1 cellular context compared by ENCODE assay signal in the genomic region with DNA sequence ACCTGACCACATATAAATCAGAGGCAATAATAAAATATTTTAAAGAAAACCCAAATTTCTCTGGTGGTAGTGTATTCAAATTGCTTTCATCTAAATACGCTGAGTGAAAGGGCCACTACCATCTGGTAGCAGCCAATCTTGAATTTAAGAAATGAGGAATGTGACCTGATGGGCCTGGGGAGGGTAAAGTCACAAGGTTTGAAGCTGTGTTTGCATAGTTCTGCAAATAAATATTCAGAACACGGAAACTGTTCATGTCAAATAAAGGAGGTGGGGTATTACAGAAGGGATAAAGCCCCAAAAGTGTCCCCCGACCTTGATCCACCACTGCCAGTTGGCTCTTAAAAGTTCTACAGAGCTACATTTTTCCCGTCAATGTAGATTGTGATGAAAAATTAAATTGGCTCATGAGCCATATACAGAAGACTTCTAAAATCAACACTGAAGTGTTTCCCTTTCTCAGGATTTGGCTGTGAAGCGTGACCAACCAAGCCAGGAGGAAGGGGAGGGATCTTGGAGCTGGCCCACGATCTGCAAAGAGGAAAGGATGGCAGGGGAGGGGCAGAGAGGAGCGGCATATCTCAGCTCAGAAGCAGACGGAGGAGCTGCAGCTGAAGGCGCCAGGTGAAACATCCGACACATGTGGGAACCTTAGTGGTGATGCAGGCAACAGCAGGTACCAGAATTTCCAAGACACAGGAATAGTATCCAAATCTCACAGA.
TF ChIP-seq lines count a peak whose summit lies in the region.

No MANE protein-coding gene starts in this region.

TF ChIP-seq in liver, 16 proteins besides CTCF, POLR2A, EP300 and RAD21 (continued from another document):
- TF ChIP-seq, protein P1, sequence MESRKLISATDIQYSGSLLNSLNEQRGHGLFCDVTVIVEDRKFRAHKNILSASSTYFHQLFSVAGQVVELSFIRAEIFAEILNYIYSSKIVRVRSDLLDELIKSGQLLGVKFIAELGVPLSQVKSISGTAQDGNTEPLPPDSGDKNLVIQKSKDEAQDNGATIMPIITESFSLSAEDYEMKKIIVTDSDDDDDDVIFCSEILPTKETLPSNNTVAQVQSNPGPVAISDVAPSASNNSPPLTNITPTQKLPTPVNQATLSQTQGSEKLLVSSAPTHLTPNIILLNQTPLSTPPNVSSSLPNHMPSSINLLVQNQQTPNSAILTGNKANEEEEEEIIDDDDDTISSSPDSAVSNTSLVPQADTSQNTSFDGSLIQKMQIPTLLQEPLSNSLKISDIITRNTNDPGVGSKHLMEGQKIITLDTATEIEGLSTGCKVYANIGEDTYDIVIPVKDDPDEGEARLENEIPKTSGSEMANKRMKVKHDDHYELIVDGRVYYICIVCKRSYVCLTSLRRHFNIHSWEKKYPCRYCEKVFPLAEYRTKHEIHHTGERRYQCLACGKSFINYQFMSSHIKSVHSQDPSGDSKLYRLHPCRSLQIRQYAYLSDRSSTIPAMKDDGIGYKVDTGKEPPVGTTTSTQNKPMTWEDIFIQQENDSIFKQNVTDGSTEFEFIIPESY (IDR thresholded peaks at IDR 0.05), result no peak
- TF ChIP-seq TAF1 (conservative IDR thresholded peaks at IDR 0.05) (no peak), SP1 (IDR thresholded peaks at IDR 0.05) (peak; percentile 28), RXRA (IDR thresholded peaks at IDR 0.05) (no peak), FOXA1 (IDR thresholded peaks at IDR 0.05) (no peak), HNF4A (conservative IDR thresholded peaks at IDR 0.05) (peak in 1 of 2 donors; percentile 12)
